In genomic region chr1:225179686-225180085, GRCh38 we compare ENCODE assay signal across 9 cellular contexts.
"Had no signal": no experiment of that assay in that cellular context is flagged by ENCODE, and none has a peak within 500 bp of the region (broad histone marks: within the 10 kb centered on the region; RNA-seq: fewer than 3 reads in every experiment).

No MANE protein-coding gene starts in this region.

- H3K4me2 ChIP-seq: GM23338 had no signal

- H2AFZ ChIP-seq: GM23338 had no signal

- H3K27ac Mint-ChIP-seq: GM23338, H9, HFFc6 had no signal

- H3K4me1 Mint-ChIP-seq: GM23338, H9 had no signal

- H3K4me3 ChIP-seq: GM23338, K562 had no signal

- H3K27ac ChIP-seq: HL-60 had no signal

- FAIRE-seq: H1, H54, K562 had no signal

- ATAC-seq: GM23338, K562 had no signal

- H3K4me3 Mint-ChIP-seq: GM23338, H9, HFFc6 had no signal

- DNase-seq: H9, HCEC 1CT, HFFc6, IMR-90 had no signal
